ENCODE assay signal across 10 cellular contexts in genomic region chr7:27182861-27183681, GRCh38. TPM values are rescaled to one million over a fixed set of nuclear protein-coding genes. Genes with fewer than 3 reads are reported as not detected.
DNase-seq lines count a peak whose midpoint lies in the region; ATAC-seq, FAIRE-seq and TF ChIP-seq lines count a peak whose summit lies in the region.
"Had no signal": no experiment of that assay in that cellular context is flagged by ENCODE, and none has a peak within 500 bp of the region (broad histone marks: within the 10 kb centered on the region; RNA-seq: fewer than 3 reads in every experiment).

No MANE protein-coding gene starts in this region.

- peak overlapping the region; percentile 10 for H3K4me3 Mint-ChIP-seq in activated naive CD8-positive, alpha-beta T cell
- no peak overlapping the region for H3K4me3 Mint-ChIP-seq in activated naive CD8-positive, alpha-beta T cell treated with anti-CD3 and anti-CD28 coated beads for 36 hours

- TF ChIP-seq EP300 in HepG2 (IDR thresholded peaks at IDR 0.05; ENCODE audit: low read depth in 2 of 2, low read length in 2 of 2) (no peak), HepG2 (CRISPR knock-in tag; IDR thresholded peaks at IDR 0.05; ENCODE audit: borderline replicate concordance) (no peak), tibial nerve (IDR thresholded peaks at IDR 0.05) (no peak)

- CTCF ChIA-PET in HepG2 (lab: Yijun Ruan, JAX; ENCODE audit: low intra/inter-chr PET ratio, low total read pairs) (no interaction called here), HEK293T (lab: Yijun Ruan, JAX) (interaction anchor here (1.3 kb wide), 1 partner anchor 22 kb away, joined by 3 read pairs; no protein-coding TSS in a partner anchor)

- H3K27me3 ChIP-seq in SJSA1 (replicated peaks), result no peaks in the 10 kb centered on the region
- peaks cover 28 to 93% of the 10 kb centered on the region in 2 experiments for H3K27me3 ChIP-seq in HepG2 (ENCODE audit: control insufficient read depth in 1 of 2, insufficient read depth in 2 of 2, low read length in 2 of 2)
- H3K27me3 ChIP-seq in tibial nerve, result peaks cover 0 to 98% of the 10 kb centered on the region in 2 donors

- peak; percentile 16 for ATAC-seq in HepG2
- ATAC-seq: heart left ventricle had no signal

- whole genome bisulfite sequencing in HepG2 (ENCODE audit: low lambda C conversion rate), result 34% methylated on average over 14 of the region's 39 CpGs
- 10 to 25% methylated on average over 26 to 39 of the region's 39 CpGs for WGBS in tibial nerve, 2 donors

- POLR2A ChIA-PET in HepG2 (lab: Yijun Ruan, JAX) (no interaction called here), HEK293T (lab: Yijun Ruan, JAX) (interaction anchor here (0.6 to 10.3 kb wide), 7 partner anchors 11 to 983 kb away, joined by 3 to 215 read pairs (median 11); partner anchors contain the start of genes HNRNPA2B1, HOXA10, HOXA3 and HOXA7)

- no peak for FAIRE-seq in HepG2 (lab: Jason Lieb, UNC)

- peaks cover 6% of the 10 kb centered on the region; the same call in 1 of the 2 replicates for H4K20me1 ChIP-seq in HepG2 (ENCODE audit: insufficient read depth, low read length)

- peak overlapping the region; percentile 65 for H3K4me3 ChIP-seq in SJSA1
- H3K4me3 ChIP-seq in HepG2 (replicated peaks in 1 of 3; ENCODE audit: insufficient read depth in 1 of 3, low read depth in 2 of 3, low read length in 3 of 3), result peak overlapping the region in 2 of 3 experiments; percentile 64 to 67; a peak in 2 of 6 replicates
- peak overlapping the region; percentile 30 to 61 (median 45) for H3K4me3 ChIP-seq in tibial nerve

- in situ Hi-C loops in HepG2 (cut with HindIII; ENCODE audit: extremely low pct_ligation_motif_present, low pct_unique_long_range_greater_than_20kb), result no loop called here

- H2AFZ ChIP-seq in HepG2 (ENCODE audit: low read length), result no peak overlapping the region

- H3K9ac ChIP-seq in HepG2 (ENCODE audit: insufficient read depth, low read depth, low read length), result no peak overlapping the region

- no peaks in the 10 kb centered on the region for H3K79me2 ChIP-seq in HepG2 (ENCODE audit: insufficient read depth, low read length)

- no peaks in the 10 kb centered on the region for H3K9me3 Mint-ChIP-seq in activated naive CD8-positive, alpha-beta T cell (ENCODE audit: low read depth)
- no peaks in the 10 kb centered on the region for H3K9me3 Mint-ChIP-seq in activated naive CD8-positive, alpha-beta T cell treated with anti-CD3 and anti-CD28 coated beads for 36 hours

- peaks cover 49% of the 10 kb centered on the region for H3K27me3 Mint-ChIP-seq in activated naive CD8-positive, alpha-beta T cell
- peaks cover 91% of the 10 kb centered on the region for H3K27me3 Mint-ChIP-seq in activated naive CD8-positive, alpha-beta T cell treated with anti-CD3 and anti-CD28 coated beads for 36 hours

- H3K4me1 Mint-ChIP-seq in activated naive CD8-positive, alpha-beta T cell (ENCODE audit: low read depth), result peaks cover 39% of the 10 kb centered on the region
- H3K4me1 Mint-ChIP-seq in activated naive CD8-positive, alpha-beta T cell treated with anti-CD3 and anti-CD28 coated beads for 36 hours, result peaks cover 24% of the 10 kb centered on the region

- TF ChIP-seq POLR2A in HepG2 (IDR thresholded peaks at IDR 0.05; ENCODE audit: insufficient read depth in 1 of 2, low read depth in 2 of 2, low read length in 2 of 2) (no peak), tibial nerve (IDR thresholded peaks at IDR 0.05) (no peak)

- TF ChIP-seq RAD21 in HepG2 (CRISPR knock-in tag; IDR thresholded peaks at IDR 0.05), result no peak

- H3K27ac Mint-ChIP-seq in activated naive CD8-positive, alpha-beta T cell, result no peak overlapping the region
- no peak overlapping the region for H3K27ac Mint-ChIP-seq in activated naive CD8-positive, alpha-beta T cell treated with anti-CD3 and anti-CD28 coated beads for 36 hours

- peaks cover 72% of the 10 kb centered on the region for H3K4me1 ChIP-seq in SJSA1 (replicated peaks)
- peaks cover 42% of the 10 kb centered on the region for H3K4me1 ChIP-seq in HepG2 (ENCODE audit: insufficient read depth, low read length)
- peaks cover 0 to 56% (median 30%) of the 10 kb centered on the region in 4 donors for H3K4me1 ChIP-seq in tibial nerve

- no peak for DNase-seq in activated naive CD8-positive, alpha-beta T cell treated with anti-CD3 and anti-CD28 coated beads for 36 hours
- DNase-seq in SJSA1 (ENCODE audit: low read depth in 1 of 2, low spot score in 2 of 2) (peak; percentile 50 to 78), HepG2 (ENCODE audit: low spot score) (no peak), tibial nerve (ENCODE audit: low spot score in 2 of 2) (peak in 1 of 2 donors; percentile 13), HEK293T (ENCODE audit: extremely low spot score) (no peak), 8988T (no peak), HPDE6-E6E7 (ENCODE audit: extremely low spot score) (no peak)
- DNase-seq: DND-41 had no signal

- no peaks in the 10 kb centered on the region for H3K9me3 ChIP-seq in SJSA1 (replicated peaks)
- no peaks in the 10 kb centered on the region for H3K9me3 ChIP-seq in HepG2 (ENCODE audit: low read length)
- no peaks in the 10 kb centered on the region for H3K9me3 ChIP-seq in tibial nerve
- H3K9me3 ChIP-seq: heart left ventricle had no signal

- BruUV-seq in HepG2 (replicated peaks; lab: Mats Ljungman, UMichigan), result no TSS peak

- peaks cover 12% of the 10 kb centered on the region for H3K36me3 ChIP-seq in SJSA1
- no peaks in the 10 kb centered on the region for H3K36me3 ChIP-seq in HepG2 (replicated peaks in 1 of 2; ENCODE audit: control insufficient read depth in 1 of 2, insufficient read depth in 2 of 2, low read length in 2 of 2)
- H3K36me3 ChIP-seq in tibial nerve, result no peaks in the 10 kb centered on the region
- H3K36me3 ChIP-seq: heart left ventricle had no signal

- H3K27ac ChIP-seq in SJSA1, result peak overlapping the region; percentile 85
- H3K27ac ChIP-seq in HepG2 (ENCODE audit: extremely low read length, insufficient read depth, low read length), result no peak overlapping the region
- H3K27ac ChIP-seq in tibial nerve, result peak overlapping the region in 2 of 4 donors; percentile 78 to 81

- H3K36me3 Mint-ChIP-seq in activated naive CD8-positive, alpha-beta T cell, result no peaks in the 10 kb centered on the region
- peaks cover 2% of the 10 kb centered on the region for H3K36me3 Mint-ChIP-seq in activated naive CD8-positive, alpha-beta T cell treated with anti-CD3 and anti-CD28 coated beads for 36 hours

- intact Hi-C loops in HepG2 (cut with micrococcal nuclease; ENCODE audit: unreplicated experiment), result no loop called here

- TF ChIP-seq CTCF in HepG2 (CRISPR knock-in tag; IDR thresholded peaks at IDR 0.05) (no peak), tibial nerve (IDR thresholded peaks at IDR 0.05) (no peak)

- peak overlapping the region; percentile 84 for H3K4me2 ChIP-seq in HepG2 (ENCODE audit: low read depth, low read length)

RNA-seq across cellular contexts. Expression of gene HOXA11, which starts 2.0 kb away (rescaled TPM):
- total RNA-seq in activated naive CD8-positive, alpha-beta T cell treated with anti-CD3 and anti-CD28 coated beads for 36 hours, result under 1 TPM in 1 of 2 experiments, not detected in 1; 0.10 TPM
- total RNA-seq in SJSA1 (2014; rRNA removed; shearing (Covaris generic)), result 4.4 and 5.9 TPM in 2 replicates
- total RNA-seq in HepG2 (2016; rRNA removed; fragmentation: Illumina TruSeq; extraction: Trizol), result not detected in 2 replicates
- total RNA-seq in HepG2 (2016; cell fraction: cytosol; rRNA removed; fragmentation: Illumina TruSeq; extraction: Trizol; ENCODE audit: low read depth), result not detected in 2 replicates
- total RNA-seq in HepG2 (2016; cell fraction: insoluble cytoplasmic fraction; rRNA removed; fragmentation: Illumina TruSeq; extraction: Trizol), result not detected in 2 replicates
- not detected in 2 replicates for total RNA-seq in HepG2 (2016; cell fraction: membrane; rRNA removed; fragmentation: Illumina TruSeq; extraction: Trizol)
- total RNA-seq in HepG2 (2016; cell fraction: nucleus; rRNA removed; fragmentation: Illumina TruSeq; extraction: Trizol), result not detected in 2 replicates
- 0.04 TPM in 1 of 2 replicates, not detected in the other for polyA plus RNA-seq in HepG2 (2011; rRNA removed)
- not detected in 2 replicates for polyA plus RNA-seq in HepG2 (2011; cell fraction: cytosol; rRNA removed)
- not detected in 2 replicates for polyA plus RNA-seq in HepG2 (2011; cell fraction: nucleus; rRNA removed)
- not detected in 2 replicates for polyA plus RNA-seq in HepG2 (2012)
- polyA plus RNA-seq in HepG2 (2016; cell fraction: cytosol; fragmentation: Illumina TruSeq; extraction: Trizol; ENCODE audit: low read depth), result not detected in 2 replicates
- not detected in 2 replicates for polyA plus RNA-seq in HepG2 (2016; cell fraction: insoluble cytoplasmic fraction; fragmentation: Illumina TruSeq; extraction: Trizol; ENCODE audit: low read depth)
- polyA plus RNA-seq in HepG2 (2016; cell fraction: membrane; fragmentation: Illumina TruSeq; extraction: Trizol; ENCODE audit: low read depth), result not detected in 2 replicates
- not detected in 2 replicates for polyA plus RNA-seq in HepG2 (2016; cell fraction: nucleus; fragmentation: Illumina TruSeq; extraction: Trizol; ENCODE audit: insufficient read depth, low read depth)
- 2.9 TPM in 1 of 2 replicates, not detected in the other for polyA minus RNA-seq in HepG2 (2011; rRNA and poly(A)+ RNA removed; ENCODE audit: low replicate concordance)
- not detected in 2 replicates for polyA minus RNA-seq in HepG2 (2011; cell fraction: cytosol; rRNA and poly(A)+ RNA removed)
- not detected in 2 replicates for polyA minus RNA-seq in HepG2 (2011; cell fraction: nucleus; rRNA and poly(A)+ RNA removed)
- total RNA-seq in tibial nerve, result 10 to 100 TPM in 2 of 4 donors, 1 to 10 TPM in 2; 5.0 to 13.2 (median 9.5) TPM
- total RNA-seq: heart left ventricle had no signal
- polyA plus RNA-seq: heart left ventricle had no signal

RNA-seq across cellular contexts. Expression of gene HOXA10, which starts 9.0 kb away (rescaled TPM):
- not detected for total RNA-seq in activated naive CD8-positive, alpha-beta T cell treated with anti-CD3 and anti-CD28 coated beads for 36 hours
- total RNA-seq in SJSA1 (2014; rRNA removed; shearing (Covaris generic)), result 8.6 and 15.5 TPM in 2 replicates
- total RNA-seq in HepG2 (2016; rRNA removed; fragmentation: Illumina TruSeq; extraction: Trizol) (not detected in 2 replicates), tibial nerve (10 to 100 TPM; 19.0 to 34.1 (median 24.9) TPM)
- not detected in 2 replicates for total RNA-seq in HepG2 (2016; cell fraction: cytosol; rRNA removed; fragmentation: Illumina TruSeq; extraction: Trizol; ENCODE audit: low read depth)
- total RNA-seq in HepG2 (2016; cell fraction: insoluble cytoplasmic fraction; rRNA removed; fragmentation: Illumina TruSeq; extraction: Trizol), result not detected in 2 replicates
- total RNA-seq in HepG2 (2016; cell fraction: membrane; rRNA removed; fragmentation: Illumina TruSeq; extraction: Trizol), result not detected in 2 replicates
- not detected in 2 replicates for total RNA-seq in HepG2 (2016; cell fraction: nucleus; rRNA removed; fragmentation: Illumina TruSeq; extraction: Trizol)
- 0.03 TPM in 1 of 2 replicates, not detected in the other for polyA plus RNA-seq in HepG2 (2011; rRNA removed)
- not detected in 2 replicates for polyA plus RNA-seq in HepG2 (2011; cell fraction: cytosol; rRNA removed)
- not detected in 2 replicates for polyA plus RNA-seq in HepG2 (2011; cell fraction: nucleus; rRNA removed)
- polyA plus RNA-seq in HepG2 (2012), result not detected in 2 replicates
- polyA plus RNA-seq in HepG2 (2016; cell fraction: cytosol; fragmentation: Illumina TruSeq; extraction: Trizol; ENCODE audit: low read depth), result not detected in 2 replicates
- not detected in 2 replicates for polyA plus RNA-seq in HepG2 (2016; cell fraction: insoluble cytoplasmic fraction; fragmentation: Illumina TruSeq; extraction: Trizol; ENCODE audit: low read depth)
- polyA plus RNA-seq in HepG2 (2016; cell fraction: membrane; fragmentation: Illumina TruSeq; extraction: Trizol; ENCODE audit: low read depth), result 0.12 TPM in 1 of 2 replicates, not detected in the other
- polyA plus RNA-seq in HepG2 (2016; cell fraction: nucleus; fragmentation: Illumina TruSeq; extraction: Trizol; ENCODE audit: insufficient read depth, low read depth), result not detected in 2 replicates
- 11.6 TPM in 1 of 2 replicates, not detected in the other for polyA minus RNA-seq in HepG2 (2011; rRNA and poly(A)+ RNA removed; ENCODE audit: low replicate concordance)
- polyA minus RNA-seq in HepG2 (2011; cell fraction: cytosol; rRNA and poly(A)+ RNA removed), result not detected in 2 replicates
- polyA minus RNA-seq in HepG2 (2011; cell fraction: nucleus; rRNA and poly(A)+ RNA removed), result not detected in 2 replicates

RNA-seq across cellular contexts. Expression of gene HOXA13, which starts 16.8 kb away (rescaled TPM):
- not detected for total RNA-seq in activated naive CD8-positive, alpha-beta T cell treated with anti-CD3 and anti-CD28 coated beads for 36 hours
- 1.7 and 2.5 TPM in 2 replicates for total RNA-seq in SJSA1 (2014; rRNA removed; shearing (Covaris generic))
- total RNA-seq in HepG2 (2016; rRNA removed; fragmentation: Illumina TruSeq; extraction: Trizol), result 0.04 TPM in 2 replicates
- total RNA-seq in HepG2 (2016; cell fraction: cytosol; rRNA removed; fragmentation: Illumina TruSeq; extraction: Trizol; ENCODE audit: low read depth), result not detected in 2 replicates
- 0.02 TPM in 1 of 2 replicates, not detected in the other for total RNA-seq in HepG2 (2016; cell fraction: insoluble cytoplasmic fraction; rRNA removed; fragmentation: Illumina TruSeq; extraction: Trizol)
- 0.03 TPM in 1 of 2 replicates, not detected in the other for total RNA-seq in HepG2 (2016; cell fraction: membrane; rRNA removed; fragmentation: Illumina TruSeq; extraction: Trizol)
- not detected in 2 replicates for total RNA-seq in HepG2 (2016; cell fraction: nucleus; rRNA removed; fragmentation: Illumina TruSeq; extraction: Trizol)
- 0.01 TPM in 1 of 2 replicates, not detected in the other for polyA plus RNA-seq in HepG2 (2011; rRNA removed)
- not detected in 2 replicates for polyA plus RNA-seq in HepG2 (2011; cell fraction: cytosol; rRNA removed)
- not detected in 2 replicates for polyA plus RNA-seq in HepG2 (2011; cell fraction: nucleus; rRNA removed)
- not detected in 2 replicates for polyA plus RNA-seq in HepG2 (2012)
- not detected in 2 replicates for polyA plus RNA-seq in HepG2 (2016; cell fraction: cytosol; fragmentation: Illumina TruSeq; extraction: Trizol; ENCODE audit: low read depth)
- not detected in 2 replicates for polyA plus RNA-seq in HepG2 (2016; cell fraction: insoluble cytoplasmic fraction; fragmentation: Illumina TruSeq; extraction: Trizol; ENCODE audit: low read depth)
- polyA plus RNA-seq in HepG2 (2016; cell fraction: membrane; fragmentation: Illumina TruSeq; extraction: Trizol; ENCODE audit: low read depth), result not detected in 2 replicates
- 0.11 TPM in 1 of 2 replicates, not detected in the other for polyA plus RNA-seq in HepG2 (2016; cell fraction: nucleus; fragmentation: Illumina TruSeq; extraction: Trizol; ENCODE audit: insufficient read depth, low read depth)
- 0.26 TPM in 1 of 2 replicates, not detected in the other for polyA minus RNA-seq in HepG2 (2011; rRNA and poly(A)+ RNA removed; ENCODE audit: low replicate concordance)
- polyA minus RNA-seq in HepG2 (2011; cell fraction: cytosol; rRNA and poly(A)+ RNA removed), result not detected in 2 replicates
- polyA minus RNA-seq in HepG2 (2011; cell fraction: nucleus; rRNA and poly(A)+ RNA removed), result 0.26 TPM in 1 of 2 replicates, not detected in the other
- total RNA-seq in tibial nerve, result 1 to 10 TPM in 1 of 4 donors, under 1 TPM in 3; 0.63 to 1.5 (median 0.72) TPM
- total RNA-seq: heart left ventricle had no signal
- polyA plus RNA-seq: heart left ventricle had no signal

RNA-seq across cellular contexts. Expression of gene HOXA9, which starts 17.7 kb away (rescaled TPM):
- total RNA-seq in activated naive CD8-positive, alpha-beta T cell treated with anti-CD3 and anti-CD28 coated beads for 36 hours, result not detected
- 7.0 and 16.3 TPM in 2 replicates for total RNA-seq in SJSA1 (2014; rRNA removed; shearing (Covaris generic))
- total RNA-seq in HepG2 (2016; rRNA removed; fragmentation: Illumina TruSeq; extraction: Trizol) (not detected in 2 replicates), tibial nerve (10 to 100 TPM; 10.5 to 13.8 (median 12.7) TPM)
- not detected in 2 replicates for total RNA-seq in HepG2 (2016; cell fraction: cytosol; rRNA removed; fragmentation: Illumina TruSeq; extraction: Trizol; ENCODE audit: low read depth)
- not detected in 2 replicates for total RNA-seq in HepG2 (2016; cell fraction: insoluble cytoplasmic fraction; rRNA removed; fragmentation: Illumina TruSeq; extraction: Trizol)
- total RNA-seq in HepG2 (2016; cell fraction: membrane; rRNA removed; fragmentation: Illumina TruSeq; extraction: Trizol), result not detected in 2 replicates
- not detected in 2 replicates for total RNA-seq in HepG2 (2016; cell fraction: nucleus; rRNA removed; fragmentation: Illumina TruSeq; extraction: Trizol)
- not detected in 2 replicates for polyA plus RNA-seq in HepG2 (2011; rRNA removed)
- not detected in 2 replicates for polyA plus RNA-seq in HepG2 (2011; cell fraction: cytosol; rRNA removed)
- not detected in 2 replicates for polyA plus RNA-seq in HepG2 (2011; cell fraction: nucleus; rRNA removed)
- not detected in 2 replicates for polyA plus RNA-seq in HepG2 (2012)
- not detected in 2 replicates for polyA plus RNA-seq in HepG2 (2016; cell fraction: cytosol; fragmentation: Illumina TruSeq; extraction: Trizol; ENCODE audit: low read depth)
- polyA plus RNA-seq in HepG2 (2016; cell fraction: insoluble cytoplasmic fraction; fragmentation: Illumina TruSeq; extraction: Trizol; ENCODE audit: low read depth), result not detected in 2 replicates
- not detected in 2 replicates for polyA plus RNA-seq in HepG2 (2016; cell fraction: membrane; fragmentation: Illumina TruSeq; extraction: Trizol; ENCODE audit: low read depth)
- polyA plus RNA-seq in HepG2 (2016; cell fraction: nucleus; fragmentation: Illumina TruSeq; extraction: Trizol; ENCODE audit: insufficient read depth, low read depth), result not detected in 2 replicates
- 0.51 TPM in 1 of 2 replicates, not detected in the other for polyA minus RNA-seq in HepG2 (2011; rRNA and poly(A)+ RNA removed; ENCODE audit: low replicate concordance)
- polyA minus RNA-seq in HepG2 (2011; cell fraction: cytosol; rRNA and poly(A)+ RNA removed), result not detected in 2 replicates
- polyA minus RNA-seq in HepG2 (2011; cell fraction: nucleus; rRNA and poly(A)+ RNA removed), result not detected in 2 replicates
- polyA plus RNA-seq: heart left ventricle had no signal

RNA-seq across cellular contexts. Expression of gene HOXA7, which starts 26.6 kb away (rescaled TPM):
- not detected for total RNA-seq in activated naive CD8-positive, alpha-beta T cell treated with anti-CD3 and anti-CD28 coated beads for 36 hours
- total RNA-seq in SJSA1 (2014; rRNA removed; shearing (Covaris generic)), result 0.09 and 2.9 TPM in 2 replicates
- total RNA-seq in HepG2 (2016; rRNA removed; fragmentation: Illumina TruSeq; extraction: Trizol) (not detected in 2 replicates), tibial nerve (10 to 100 TPM in 2 of 4 donors, 1 to 10 TPM in 2; 8.7 to 16.9 (median 11.3) TPM)
- not detected in 2 replicates for total RNA-seq in HepG2 (2016; cell fraction: cytosol; rRNA removed; fragmentation: Illumina TruSeq; extraction: Trizol; ENCODE audit: low read depth)
- total RNA-seq in HepG2 (2016; cell fraction: insoluble cytoplasmic fraction; rRNA removed; fragmentation: Illumina TruSeq; extraction: Trizol), result not detected in 2 replicates
- total RNA-seq in HepG2 (2016; cell fraction: membrane; rRNA removed; fragmentation: Illumina TruSeq; extraction: Trizol), result 0.07 and 0.15 TPM in 2 replicates
- not detected in 2 replicates for total RNA-seq in HepG2 (2016; cell fraction: nucleus; rRNA removed; fragmentation: Illumina TruSeq; extraction: Trizol)
- polyA plus RNA-seq in HepG2 (2011; rRNA removed), result 0.05 and 0.10 TPM in 2 replicates
- 0.07 and 0.13 TPM in 2 replicates for polyA plus RNA-seq in HepG2 (2011; cell fraction: cytosol; rRNA removed)
- 0.08 TPM in 1 of 2 replicates, not detected in the other for polyA plus RNA-seq in HepG2 (2011; cell fraction: nucleus; rRNA removed)
- 0.32 TPM in 1 of 2 replicates, not detected in the other for polyA plus RNA-seq in HepG2 (2012)
- 0.10 TPM in 1 of 2 replicates, not detected in the other for polyA plus RNA-seq in HepG2 (2016; cell fraction: cytosol; fragmentation: Illumina TruSeq; extraction: Trizol; ENCODE audit: low read depth)
- polyA plus RNA-seq in HepG2 (2016; cell fraction: insoluble cytoplasmic fraction; fragmentation: Illumina TruSeq; extraction: Trizol; ENCODE audit: low read depth), result 0.22 and 0.31 TPM in 2 replicates
- 0.26 and 0.30 TPM in 2 replicates for polyA plus RNA-seq in HepG2 (2016; cell fraction: membrane; fragmentation: Illumina TruSeq; extraction: Trizol; ENCODE audit: low read depth)
- polyA plus RNA-seq in HepG2 (2016; cell fraction: nucleus; fragmentation: Illumina TruSeq; extraction: Trizol; ENCODE audit: insufficient read depth, low read depth), result not detected in 2 replicates
- polyA minus RNA-seq in HepG2 (2011; rRNA and poly(A)+ RNA removed; ENCODE audit: low replicate concordance), result 0.08 and 3.8 TPM in 2 replicates
- polyA minus RNA-seq in HepG2 (2011; cell fraction: cytosol; rRNA and poly(A)+ RNA removed), result 0.30 and 1.1 TPM in 2 replicates
- polyA minus RNA-seq in HepG2 (2011; cell fraction: nucleus; rRNA and poly(A)+ RNA removed), result not detected in 2 replicates
- polyA plus RNA-seq: heart left ventricle had no signal

Comparison
In these comparisons a context has a peak if more than half of its experiments do, and no peak if none do; other contexts are left out.
1. DNase-seq: peak in SJSA1 (2 of 2); none in activated naive CD8-positive, alpha-beta T cell treated with anti-CD3 and anti-CD28 coated beads for 36 hours (single experiment), HepG2 (single experiment), HEK293T (single experiment), 8988T (single experiment) and HPDE6-E6E7 (single experiment).
2. Peak in every context shown above with its lines, with median percentiles within 50 percentile points of each other: H3K4me3 ChIP-seq.